25 cellular contexts compared by ENCODE assay signal in genomic region chr4:52954771-52955170, GRCh38.
"Had no signal": no experiment of that assay in that cellular context is flagged by ENCODE, and none has a peak within 500 bp of the region (broad histone marks: within the 10 kb centered on the region; RNA-seq: fewer than 3 reads in every experiment).

No MANE protein-coding gene starts in this region.

- H3K9me3 Mint-ChIP-seq: activated naive CD4-positive, alpha-beta T cell treated with anti-CD3 and anti-CD28 coated beads, Interleukin-2, amount 10 ng/mL, durations not matched to agents 7 days and 5 days; activated naive CD8-positive, alpha-beta T cell treated with anti-CD3 and anti-CD28 coated beads, Interleukin-2, amount 50 U/mL, for 24 hours; naive B cell had no signal

- H3K4me3 Mint-ChIP-seq: activated naive CD4-positive, alpha-beta T cell treated with anti-CD3 and anti-CD28 coated beads, Interleukin-2, amount 10 ng/mL, durations not matched to agents 7 days and 5 days; activated naive CD8-positive, alpha-beta T cell treated with anti-CD3 and anti-CD28 coated beads, Interleukin-2, amount 50 U/mL, for 24 hours; naive B cell had no signal

- H3K4me3 ChIP-seq: dorsolateral prefrontal cortex, left ventricle myocardium inferior, tibial artery had no signal

- H3K27ac Mint-ChIP-seq: activated naive CD4-positive, alpha-beta T cell treated with anti-CD3 and anti-CD28 coated beads, Interleukin-2, amount 10 ng/mL, durations not matched to agents 7 days and 5 days; activated naive CD8-positive, alpha-beta T cell treated with anti-CD3 and anti-CD28 coated beads, Interleukin-2, amount 50 U/mL, for 24 hours had no signal

- H3K9me3 ChIP-seq: left ventricle myocardium inferior, tibial artery had no signal

- H3K27me3 ChIP-seq: brain microvascular endothelial cell, dorsolateral prefrontal cortex, tibial artery had no signal

- DNase-seq: activated CD8-positive, alpha-beta memory T cell treated with anti-CD3 and anti-CD28 coated beads for 24 hours; activated CD8-positive, alpha-beta memory T cell treated with anti-CD3 and anti-CD28 coated beads, Interleukin-2, amount 50 U/mL, for 48 hours; activated effector memory CD4-positive, alpha-beta T cell treated with Interleukin-2 at 50 U/mL for 16 hours; activated naive CD4-positive, alpha-beta T cell treated with anti-CD3 and anti-CD28 coated beads, Interleukin-2, amount 10 ng/mL, durations not matched to agents 7 days and 5 days; activated naive CD8-positive, alpha-beta T cell treated with anti-CD3 and anti-CD28 coated beads, Interleukin-2, amount 50 U/mL, for 24 hours; activated T-cell treated with anti-CD3 and anti-CD28 coated beads, Interleukin-2, amount 50 U/mL, for 48 hours; anterior cingulate cortex; brain microvascular endothelial cell; central memory CD4-positive, alpha-beta T cell; dorsolateral prefrontal cortex; foreskin melanocyte; head of caudate nucleus; kidney; left ventricle myocardium inferior; mammary epithelial cell; naive B cell; posterior cingulate gyrus; retina; stimulated activated CD4-positive, alpha-beta T cell treated with anti-CD3 and anti-CD28 coated beads, Interleukin-12 subunit alpha, Interleukin-12 subunit beta, amount 100 ng/mL, for 4 hours; stimulated activated CD4-positive, alpha-beta T cell treated with anti-CD3 and anti-CD28 coated beads, Interleukin-1b, Interleukin-23, amount 100 ng/mL, for 48 hours; stimulated activated CD8-positive, alpha-beta memory T cell treated with anti-CD3 and anti-CD28 coated beads, Interleukin-4, amount 100 ng/mL, for 48 hours; stimulated activated naive CD4-positive, alpha-beta T cell treated with Interleukin-2 at 50 U/mL for 16 hours; tibial artery had no signal

- H3K27ac ChIP-seq: brain microvascular endothelial cell, dorsolateral prefrontal cortex, epithelial cell of prostate, left ventricle myocardium inferior, tibial artery had no signal

- H3K4me1 ChIP-seq: tibial artery had no signal

- ATAC-seq: activated CD4-positive, CD25-positive, alpha-beta regulatory T cell treated with anti-CD3 and anti-CD28 coated beads, Interleukin-2, amount 50 U/mL, for 24 hours; activated naive CD8-positive, alpha-beta T cell treated with anti-CD3 and anti-CD28 coated beads, Interleukin-2, amount 50 U/mL, for 24 hours had no signal

- H3K27me3 Mint-ChIP-seq: activated naive CD4-positive, alpha-beta T cell treated with anti-CD3 and anti-CD28 coated beads, Interleukin-2, amount 10 ng/mL, durations not matched to agents 7 days and 5 days; activated naive CD8-positive, alpha-beta T cell treated with anti-CD3 and anti-CD28 coated beads, Interleukin-2, amount 50 U/mL, for 24 hours; naive B cell had no signal

- H3K36me3 ChIP-seq: brain microvascular endothelial cell, left ventricle myocardium inferior, tibial artery had no signal

- H3K4me1 Mint-ChIP-seq: activated naive CD4-positive, alpha-beta T cell treated with anti-CD3 and anti-CD28 coated beads, Interleukin-2, amount 10 ng/mL, durations not matched to agents 7 days and 5 days; activated naive CD8-positive, alpha-beta T cell treated with anti-CD3 and anti-CD28 coated beads, Interleukin-2, amount 50 U/mL, for 24 hours had no signal
